Comparison of ENCODE assay signal across 13 cellular contexts in the genomic region with DNA sequence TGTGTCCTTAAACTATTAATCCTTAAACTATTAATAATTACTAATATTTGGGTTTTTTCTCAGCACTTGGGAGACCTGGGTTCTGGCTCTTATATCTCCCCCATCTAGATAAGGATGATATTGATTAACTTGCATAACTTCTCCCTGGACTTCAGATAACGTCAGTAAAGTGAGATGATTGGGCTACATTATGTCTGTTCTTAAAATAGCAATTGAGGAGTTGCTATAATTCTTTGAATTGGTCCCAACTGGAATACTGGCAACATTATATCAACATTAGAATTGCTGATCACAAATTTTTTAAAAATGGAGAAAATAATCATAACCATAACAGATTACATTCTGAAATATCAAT. TPM values are rescaled to one million over a fixed set of nuclear protein-coding genes. Genes with fewer than 3 reads are reported as not detected.
DNase-seq lines count a peak whose midpoint lies in the region; ATAC-seq lines count a peak whose summit lies in the region.
"Had no signal": no experiment of that assay in that cellular context is flagged by ENCODE, and none has a peak within 500 bp of the region (broad histone marks: within the 10 kb centered on the region; RNA-seq: fewer than 3 reads in every experiment).

No MANE protein-coding gene starts in this region.

- peaks cover 51% of the 10 kb centered on the region for H3K4me1 Mint-ChIP-seq in activated CD8-positive, alpha-beta memory T cell treated with anti-CD3 and anti-CD28 coated beads, Interleukin-2, amount 10 ng/mL, durations not matched to agents 7 days and 5 days
- H3K4me1 Mint-ChIP-seq in dendritic cell treated with granulocyte-macrophage colony-stimulating factor and Interleukin-4, amounts not matched to agents 40 ng/mL and 50 ng/mL, for 4 days (ENCODE audit: low read depth) = peaks cover 62% of the 10 kb centered on the region
- H3K4me1 Mint-ChIP-seq in stimulated activated naive B cell treated with anti-CD40 and anti-IgM and Interleukin-4, amounts not matched to agents 10 μg/mL and 1 μg/mL and 100 μg/mL, for 72 hours = peaks cover 34 to 62% of the 10 kb centered on the region in 2 donors

- no peaks in the 10 kb centered on the region for H3K9me3 Mint-ChIP-seq in activated CD8-positive, alpha-beta memory T cell treated with anti-CD3 and anti-CD28 coated beads, Interleukin-2, amount 10 ng/mL, durations not matched to agents 7 days and 5 days (ENCODE audit: low read depth)
- H3K9me3 Mint-ChIP-seq in dendritic cell treated with granulocyte-macrophage colony-stimulating factor and Interleukin-4, amounts not matched to agents 40 ng/mL and 50 ng/mL, for 4 days = no peaks in the 10 kb centered on the region
- peaks cover 6 to 8% of the 10 kb centered on the region in 2 donors for H3K9me3 Mint-ChIP-seq in stimulated activated naive B cell treated with anti-CD40 and anti-IgM and Interleukin-4, amounts not matched to agents 10 μg/mL and 1 μg/mL and 100 μg/mL, for 72 hours

- H3K36me3 ChIP-seq in MG63 = no peaks in the 10 kb centered on the region

- peak overlapping the region; percentile 90 for H3K27ac Mint-ChIP-seq in activated CD8-positive, alpha-beta memory T cell treated with anti-CD3 and anti-CD28 coated beads, Interleukin-2, amount 10 ng/mL, durations not matched to agents 7 days and 5 days
- H3K27ac Mint-ChIP-seq in dendritic cell treated with granulocyte-macrophage colony-stimulating factor and Interleukin-4, amounts not matched to agents 40 ng/mL and 50 ng/mL, for 4 days = peak overlapping the region; percentile 97
- H3K27ac Mint-ChIP-seq in stimulated activated naive B cell treated with anti-CD40 and anti-IgM and Interleukin-4, amounts not matched to agents 10 μg/mL and 1 μg/mL and 100 μg/mL, for 72 hours = peak overlapping the region; percentile 66

- no peaks in the 10 kb centered on the region for H3K27me3 Mint-ChIP-seq in activated CD8-positive, alpha-beta memory T cell treated with anti-CD3 and anti-CD28 coated beads, Interleukin-2, amount 10 ng/mL, durations not matched to agents 7 days and 5 days
- no peaks in the 10 kb centered on the region for H3K27me3 Mint-ChIP-seq in dendritic cell treated with granulocyte-macrophage colony-stimulating factor and Interleukin-4, amounts not matched to agents 40 ng/mL and 50 ng/mL, for 4 days
- H3K27me3 Mint-ChIP-seq in stimulated activated naive B cell treated with anti-CD40 and anti-IgM and Interleukin-4, amounts not matched to agents 10 μg/mL and 1 μg/mL and 100 μg/mL, for 72 hours = no peaks in the 10 kb centered on the region

- intact Hi-C loops in dendritic cell treated with granulocyte-macrophage colony-stimulating factor and Interleukin-4, amounts not matched to agents 40 ng/mL and 50 ng/mL, for 4 days (cut with micrococcal nuclease) = loop anchor here (5.0 kb wide), 1 partner anchor 103 kb away; no protein-coding TSS in a partner anchor

- peaks cover 28% of the 10 kb centered on the region for H3K36me3 Mint-ChIP-seq in activated CD8-positive, alpha-beta memory T cell treated with anti-CD3 and anti-CD28 coated beads, Interleukin-2, amount 10 ng/mL, durations not matched to agents 7 days and 5 days
- H3K36me3 Mint-ChIP-seq in dendritic cell treated with granulocyte-macrophage colony-stimulating factor and Interleukin-4, amounts not matched to agents 40 ng/mL and 50 ng/mL, for 4 days (ENCODE audit: low read depth) = peaks cover 59% of the 10 kb centered on the region
- H3K36me3 Mint-ChIP-seq in stimulated activated naive B cell treated with anti-CD40 and anti-IgM and Interleukin-4, amounts not matched to agents 10 μg/mL and 1 μg/mL and 100 μg/mL, for 72 hours = peaks cover 13 to 33% of the 10 kb centered on the region in 2 donors

- H3K9me3 ChIP-seq in MG63 = no peaks in the 10 kb centered on the region

- H3K27me3 ChIP-seq in MG63 = no peaks in the 10 kb centered on the region; the same call in 1 of the 2 replicates

- H3K4me3 Mint-ChIP-seq in activated CD8-positive, alpha-beta memory T cell treated with anti-CD3 and anti-CD28 coated beads, Interleukin-2, amount 10 ng/mL, durations not matched to agents 7 days and 5 days = peak overlapping the region; percentile 95
- peak overlapping the region; percentile 94 for H3K4me3 Mint-ChIP-seq in dendritic cell treated with granulocyte-macrophage colony-stimulating factor and Interleukin-4, amounts not matched to agents 40 ng/mL and 50 ng/mL, for 4 days
- H3K4me3 Mint-ChIP-seq in stimulated activated naive B cell treated with anti-CD40 and anti-IgM and Interleukin-4, amounts not matched to agents 10 μg/mL and 1 μg/mL and 100 μg/mL, for 72 hours = peak overlapping the region; percentile 91 to 92

- CTCF ChIA-PET in activated CD8-positive, alpha-beta memory T cell treated with anti-CD3 and anti-CD28 coated beads, Interleukin-2, amount 10 ng/mL, durations not matched to agents 7 days and 5 days (lab: Charles Lee) = no interaction called here

- no peak for DNase-seq in activated CD8-positive, alpha-beta memory T cell treated with anti-CD3 and anti-CD28 coated beads, Interleukin-2, amount 10 ng/mL, durations not matched to agents 7 days and 5 days
- DNase-seq in activated CD8-positive, alpha-beta memory T cell treated with anti-CD3 and anti-CD28 coated beads, Interleukin-2, amount 50 U/mL, for 48 hours = no peak
- DNase-seq in Kasumi-1 (lab: John Stamatoyannopoulos, UW) (peak; percentile 42 to 54), NCI-H226 (no peak), MG63 (no peak), DMS53 treated with DMSO at 0.1 percent for 48 hours (lab: John Stamatoyannopoulos, UW; ENCODE audit: unreplicated experiment) (no peak)
- no peak for DNase-seq in stimulated activated naive B cell treated with anti-CD40 and anti-IgM and Interleukin-4, amounts not matched to agents 10 μg/mL and 1 μg/mL and 100 μg/mL, for 72 hours
- DNase-seq: activated CD4-positive, alpha-beta T cell treated with anti-CD3 and anti-CD28 coated beads for 48 hours; NCI-H1092 treated with DMSO at 0.1 percent for 48 hours; NCI-H82; stimulated activated CD4-positive, alpha-beta T cell treated with anti-CD3 and anti-CD28 coated beads, Interleukin-4, amount 100 ng/mL, for 4 hours had no signal

- H3K4me3 ChIP-seq in MG63 = no peak overlapping the region

- no peak for ATAC-seq in activated CD8-positive, alpha-beta memory T cell treated with anti-CD3 and anti-CD28 coated beads, Interleukin-2, amount 10 ng/mL, durations not matched to agents 7 days and 5 days
- ATAC-seq in stimulated activated naive B cell treated with anti-CD40 and anti-IgM and Interleukin-4, amounts not matched to agents 10 μg/mL and 1 μg/mL and 100 μg/mL, for 72 hours (replicated peaks) = no peak

RNA-seq across cellular contexts. Expression of a gene that starts 1.9 kb away (rescaled TPM):
- total RNA-seq in activated CD8-positive, alpha-beta memory T cell treated with anti-CD3 and anti-CD28 coated beads, Interleukin-2, amount 10 ng/mL, durations not matched to agents 7 days and 5 days = 10 to 100 TPM; 73.2 to 73.8 TPM
- total RNA-seq in MG63 (2014; rRNA removed; shearing (Covaris generic); ENCODE audit: low replicate concordance) = not detected in 2 replicates
- total RNA-seq: endothelial cell of umbilical vein had no signal

Comparison
In these comparisons a context has a peak if more than half of its experiments do, and no peak if none do; other contexts are left out.
1. DNase-seq: peak in Kasumi-1 (2 of 2); none in activated CD8-positive, alpha-beta memory T cell treated with anti-CD3 and anti-CD28 coated beads, Interleukin-2, amount 10 ng/mL, durations not matched to agents 7 days and 5 days (single experiment), activated CD8-positive, alpha-beta memory T cell treated with anti-CD3 and anti-CD28 coated beads, Interleukin-2, amount 50 U/mL, for 48 hours (single experiment), stimulated activated naive B cell treated with anti-CD40 and anti-IgM and Interleukin-4, amounts not matched to agents 10 μg/mL and 1 μg/mL and 100 μg/mL, for 72 hours (single experiment), NCI-H226 (single experiment), MG63 (single experiment) and DMS53 treated with DMSO at 0.1 percent for 48 hours (single experiment).
2. RNA of a gene that starts 1.9 kb away (total RNA-seq): 73.2 to 73.8 TPM in activated CD8-positive, alpha-beta memory T cell treated with anti-CD3 and anti-CD28 coated beads, Interleukin-2, amount 10 ng/mL, durations not matched to agents 7 days and 5 days; not detected in MG63; every median in the first group is over 10 times any median in the second.
3. Peak in every context shown above with its lines, with median percentiles within 50 percentile points of each other: H3K27ac Mint-ChIP-seq and H3K4me3 Mint-ChIP-seq.